1 cellular context compared by ENCODE assay signal in genomic region chr3:194148383-194148782, GRCh38.
TF ChIP-seq lines count a peak whose summit lies in the region.

No MANE protein-coding gene starts in this region.

TF ChIP-seq in H1, 55 proteins besides CTCF, POLR2A, EP300 and RAD21 (continued from another document):
- TF ChIP-seq KDM4A (IDR thresholded peaks at IDR 0.05; ENCODE audit: low read depth, low read length, severe bottlenecking), result no peak
- no peak for TF ChIP-seq MAX (IDR thresholded peaks at IDR 0.05)
- TF ChIP-seq PHF8 (conservative IDR thresholded peaks at IDR 0.05; ENCODE audit: low read depth, low read length), result no peak
- TF ChIP-seq HDAC6 (IDR thresholded peaks at IDR 0.05; ENCODE audit: low read depth, low read length), result no peak
- no peak for TF ChIP-seq TCF12 (IDR thresholded peaks at IDR 0.05; ENCODE audit: low read depth, low read length)
- TF ChIP-seq SAP30 (IDR thresholded peaks at IDR 0.05; ENCODE audit: insufficient read depth, insufficient replicate concordance, low read length), result no peak
